Comparison of ENCODE assay signal across 13 cellular contexts in genomic region chrY:22988727-22989126, GRCh38. TPM values are rescaled to one million over a fixed set of nuclear protein-coding genes. Genes with fewer than 3 reads are reported as not detected.
"Had no signal": no experiment of that assay in that cellular context is flagged by ENCODE, and none has a peak within 500 bp of the region (broad histone marks: within the 10 kb centered on the region; RNA-seq: fewer than 3 reads in every experiment).

No MANE protein-coding gene starts in this region.

RNA-seq across cellular contexts. Expression of gene BPY2, which starts 4.7 kb away (rescaled TPM):
- total RNA-seq: stomach, subcutaneous adipose tissue, temporal lobe, thoracic aorta, thyroid gland, tibial nerve, transverse colon, upper lobe of left lung, upper lobe of right lung, ureter, urinary bladder, uterus, vagina had no signal
